Comparison of ENCODE assay signal across 14 cellular contexts in genomic region chr7:8057566-8057965, GRCh38.
DNase-seq lines count a peak whose midpoint lies in the region; ATAC-seq lines count a peak whose summit lies in the region.
"Had no signal": no experiment of that assay in that cellular context is flagged by ENCODE, and none has a peak within 500 bp of the region (broad histone marks: within the 10 kb centered on the region; RNA-seq: fewer than 3 reads in every experiment).

No MANE protein-coding gene starts in this region.

- intact Hi-C loops in left colon (cut with DNase I, micrococcal nuclease) = no loop called here

- no peak for ATAC-seq in activated T-cell treated with anti-CD3 and anti-CD28 coated beads, Interleukin-2, amount 50 U/mL, for 72 hours (replicated peaks in 1 of 2)
- ATAC-seq in T-helper 17 cell (no peak), left colon (peak; percentile 58), HG03039 (IDR thresholded peaks at IDR 0.05; ENCODE audit: unreplicated experiment) (no peak)
- ATAC-seq: HepG2 had no signal

- H3K9me3 ChIP-seq in T-helper 17 cell (ENCODE audit: control insufficient read depth, low read length, poor library complexity, severe bottlenecking) = no peaks in the 10 kb centered on the region
- H3K9me3 ChIP-seq: HAP-1 had no signal

- peaks cover 0 to 1% of the 10 kb centered on the region in 2 donors for H3K9me3 Mint-ChIP-seq in activated T-cell treated with anti-CD3 and anti-CD28 coated beads, Interleukin-2, amount 50 U/mL, for 72 hours

- peaks cover 14% of the 10 kb centered on the region for H3K4me1 Mint-ChIP-seq in activated T-cell treated with anti-CD3 and anti-CD28 coated beads, Interleukin-2, amount 50 U/mL, for 72 hours (ENCODE audit: low read depth)
- H3K4me1 Mint-ChIP-seq in T-helper 17 cell = peaks cover 10% of the 10 kb centered on the region

- peak overlapping the region; percentile 70 for H3K27ac Mint-ChIP-seq in activated T-cell treated with anti-CD3 and anti-CD28 coated beads, Interleukin-2, amount 50 U/mL, for 72 hours
- H3K27ac Mint-ChIP-seq in T-helper 17 cell = peak overlapping the region; percentile 62

- H3K36me3 Mint-ChIP-seq in activated T-cell treated with anti-CD3 and anti-CD28 coated beads, Interleukin-2, amount 50 U/mL, for 72 hours (ENCODE audit: insufficient read depth in 2 of 2) = peaks cover 5 to 10% of the 10 kb centered on the region in 2 donors
- H3K36me3 Mint-ChIP-seq in T-helper 17 cell (ENCODE audit: low read depth) = peaks cover 9% of the 10 kb centered on the region

- DNase-seq in activated T-cell treated with anti-CD3 and anti-CD28 coated beads, Interleukin-2, amount 50 U/mL, for 72 hours = no peak
- DNase-seq in activated T-cell treated with anti-CD3 and anti-CD28 coated beads, Interleukin-2, amount 50 U/mL, for 48 hours = no peak
- DNase-seq in COLO829 (ENCODE audit: low spot score) (peak; percentile 9), T-helper 17 cell (no peak), left colon (no peak), CD1c-positive myeloid dendritic cell (ENCODE audit: extremely low spot score) (no peak)
- DNase-seq: 8988T; AML-193; CD4-positive, CD25-positive, alpha-beta regulatory T cell; DND-41; GDM1 had no signal

- H3K4me3 Mint-ChIP-seq in activated T-cell treated with anti-CD3 and anti-CD28 coated beads, Interleukin-2, amount 50 U/mL, for 72 hours = no peak overlapping the region
- no peak overlapping the region for H3K4me3 Mint-ChIP-seq in T-helper 17 cell

- H3K27me3 Mint-ChIP-seq in activated T-cell treated with anti-CD3 and anti-CD28 coated beads, Interleukin-2, amount 50 U/mL, for 72 hours (ENCODE audit: low read depth) = no peaks in the 10 kb centered on the region
- no peaks in the 10 kb centered on the region for H3K27me3 Mint-ChIP-seq in T-helper 17 cell
- H3K27me3 Mint-ChIP-seq: CD4-positive, CD25-positive, alpha-beta regulatory T cell had no signal
